In the genomic region with DNA sequence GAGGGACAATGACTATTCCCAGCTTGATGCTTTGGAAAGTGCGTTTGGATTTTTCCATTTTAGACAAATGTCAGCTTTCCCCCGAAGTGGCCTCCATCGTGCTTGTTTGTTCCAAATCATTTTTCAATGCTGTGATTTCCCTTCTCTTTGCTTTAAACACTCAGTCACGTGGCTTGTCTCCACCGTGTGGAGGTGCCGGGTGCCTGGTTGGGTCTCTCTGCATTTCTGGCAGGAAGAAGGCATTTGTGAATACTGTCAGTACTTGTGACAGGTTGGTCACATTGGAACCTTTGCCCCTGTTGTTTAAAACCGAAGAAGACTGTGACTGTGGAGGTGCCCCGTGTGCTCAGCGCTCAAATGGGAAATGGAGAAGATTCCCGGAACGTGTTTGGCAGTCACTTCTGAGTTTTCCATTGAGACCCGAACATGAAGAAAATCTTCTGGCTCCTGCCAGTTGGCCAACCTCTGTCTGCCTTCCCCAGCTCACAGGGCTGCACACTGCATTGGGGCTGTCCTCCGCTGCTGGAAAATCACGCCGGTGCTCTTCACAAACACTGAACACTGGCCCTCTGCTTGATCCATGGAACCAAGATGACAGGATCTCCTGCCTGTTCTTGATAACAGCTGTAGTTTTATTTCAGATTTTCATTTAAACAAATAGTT, we compare ENCODE assay signal across 12 cellular contexts.
DNase-seq lines count a peak whose midpoint lies in the region; ATAC-seq and TF ChIP-seq lines count a peak whose summit lies in the region.
"Had no signal": no experiment of that assay in that cellular context is flagged by ENCODE, and none has a peak within 500 bp of the region (broad histone marks: within the 10 kb centered on the region; RNA-seq: fewer than 3 reads in every experiment).

No MANE protein-coding gene starts in this region.

- no peaks in the 10 kb centered on the region for H3K9me3 ChIP-seq in CD4-positive, alpha-beta T cell (ENCODE audit: control insufficient read depth, low read length)
- no peaks in the 10 kb centered on the region for H3K9me3 ChIP-seq in fibroblast of lung (ENCODE audit: control insufficient read depth, insufficient read depth, low read depth, low read length)
- no peaks in the 10 kb centered on the region for H3K9me3 ChIP-seq in A673 (ENCODE audit: low read depth, low read length, poor library complexity, severe bottlenecking)

- H4K8ac ChIP-seq in mesendoderm (ENCODE audit: low read depth, low read length): no peak overlapping the region

- POLR2A ChIA-PET in CD4-positive, alpha-beta T cell (lab: Charles Lee): interaction anchor here (0.6 to 4.1 kb wide), 5 partner anchors 14 to 177 kb away, joined by 3 to 50 read pairs (median 11); a partner anchor contains a TSS
- POLR2A ChIA-PET in activated CD4-positive, alpha-beta T cell treated with anti-CD3 and anti-CD28 coated beads, Interleukin-2, amount 10 ng/mL, durations not matched to agents 7 days and 5 days (lab: Charles Lee): interaction anchor here (1.7 kb wide), 1 partner anchor 74 kb away, joined by 5 read pairs; no protein-coding TSS in a partner anchor
- POLR2A ChIA-PET in A673 (lab: Charles Lee; ENCODE audit: low non-redundant PET): no interaction called here

- DNase-seq in CD4-positive, alpha-beta T cell: peak in 6 of 10 experiments; percentile 20 to 50 (median 45)
- DNase-seq in activated CD4-positive, alpha-beta T cell treated with anti-CD3 and anti-CD28 coated beads, Interleukin-2, amount 10 ng/mL, durations not matched to agents 7 days and 5 days: peak; percentile 58
- no peak for DNase-seq in fibroblast of lung (ENCODE audit: low read depth in 2 of 2)
- no peak for DNase-seq in osteocyte (ENCODE audit: extremely low spot score, unreplicated experiment)
- DNase-seq in mesendoderm: no peak
- no peak for DNase-seq in A673 (ENCODE audit: low spot score)
- DNase-seq in NCI-H2196 treated with DMSO at 0.1 percent for 48 hours (lab: John Stamatoyannopoulos, UW; ENCODE audit: unreplicated experiment): no peak
- DNase-seq: foreskin keratinocyte; NCI-H2029 treated with DMSO at 0.1 percent for 48 hours; stimulated activated CD4-positive, alpha-beta T cell treated with anti-CD3 and anti-CD28 coated beads, Interleukin-15, amount 100 ng/mL, for 24 hours had no signal

- H3K4me1 Mint-ChIP-seq in CD4-positive, alpha-beta T cell (ENCODE audit: low read depth): peaks cover 65% of the 10 kb centered on the region
- peaks cover 68% of the 10 kb centered on the region for H3K4me1 Mint-ChIP-seq in activated CD4-positive, alpha-beta T cell treated with anti-CD3 and anti-CD28 coated beads, Interleukin-2, amount 10 ng/mL, durations not matched to agents 7 days and 5 days
- peaks cover 36% of the 10 kb centered on the region for H3K4me1 Mint-ChIP-seq in osteocyte (ENCODE audit: unreplicated experiment)

- peaks cover 2% of the 10 kb centered on the region for H3K9me3 Mint-ChIP-seq in CD4-positive, alpha-beta T cell
- H3K9me3 Mint-ChIP-seq in activated CD4-positive, alpha-beta T cell treated with anti-CD3 and anti-CD28 coated beads, Interleukin-2, amount 10 ng/mL, durations not matched to agents 7 days and 5 days: peaks cover 3% of the 10 kb centered on the region
- no peaks in the 10 kb centered on the region for H3K9me3 Mint-ChIP-seq in osteocyte (ENCODE audit: unreplicated experiment)

- no peaks in the 10 kb centered on the region for H4K20me1 ChIP-seq in fibroblast of lung (ENCODE audit: control insufficient read depth, extremely low read depth, insufficient read depth, low read length)

- no peak overlapping the region for H2BK15ac ChIP-seq in mesendoderm (replicated peaks; ENCODE audit: low read depth)

- H3K36me3 ChIP-seq in fibroblast of lung (ENCODE audit: control insufficient read depth, insufficient read depth, low read length) (no peaks in the 10 kb centered on the region), mesendoderm (ENCODE audit: control insufficient read depth, insufficient read depth, low read length) (no peaks in the 10 kb centered on the region), A673 (ENCODE audit: insufficient read depth, low read length, poor library complexity, severe bottlenecking) (no peaks in the 10 kb centered on the region)

- H3K9ac ChIP-seq in fibroblast of lung (ENCODE audit: insufficient read depth, low read length) (no peak overlapping the region), mesendoderm (ENCODE audit: low read length) (no peak overlapping the region)

- no peak overlapping the region for H3K23ac ChIP-seq in mesendoderm (ENCODE audit: low read length)

- H3K27ac ChIP-seq in CD4-positive, alpha-beta T cell (ENCODE audit: low read depth, low read length): peak overlapping the region; percentile 64
- H3K27ac ChIP-seq in fibroblast of lung (ENCODE audit: insufficient read depth, low read length) (no peak overlapping the region), mesendoderm (ENCODE audit: low read depth, low read length) (no peak overlapping the region), A673 (ENCODE audit: low read depth, low read length, poor library complexity, severe bottlenecking) (no peak overlapping the region)
- H3K27ac ChIP-seq: foreskin keratinocyte had no signal

- H3K4me3 ChIP-seq in fibroblast of lung (replicated peaks in 1 of 4; ENCODE audit: control extremely low read depth in 1 of 4, insufficient read depth in 1 of 4, low read depth in 3 of 4, low read length in 4 of 4): no peak overlapping the region
- H3K4me3 ChIP-seq in mesendoderm (ENCODE audit: low read length): no peak overlapping the region
- no peak overlapping the region for H3K4me3 ChIP-seq in A673 (ENCODE audit: low read depth, low read length, poor library complexity, severe bottlenecking)

- no peaks in the 10 kb centered on the region for H3K27me3 ChIP-seq in CD4-positive, alpha-beta T cell (ENCODE audit: control insufficient read depth, insufficient read depth, low read length)
- no peaks in the 10 kb centered on the region for H3K27me3 ChIP-seq in fibroblast of lung (ENCODE audit: control insufficient read depth, insufficient read depth, low read length)
- H3K27me3 ChIP-seq in mesendoderm (ENCODE audit: insufficient read depth, low read length, poor library complexity): no peaks in the 10 kb centered on the region
- H3K27me3 ChIP-seq in A673 (replicated peaks; ENCODE audit: insufficient read depth, low read depth, low read length, poor library complexity): no peaks in the 10 kb centered on the region
- H3K27me3 ChIP-seq: foreskin keratinocyte had no signal

- no peaks in the 10 kb centered on the region for H3K36me3 Mint-ChIP-seq in CD4-positive, alpha-beta T cell (ENCODE audit: low read depth)
- H3K36me3 Mint-ChIP-seq in activated CD4-positive, alpha-beta T cell treated with anti-CD3 and anti-CD28 coated beads, Interleukin-2, amount 10 ng/mL, durations not matched to agents 7 days and 5 days (ENCODE audit: low read depth): peaks cover 36% of the 10 kb centered on the region
- H3K36me3 Mint-ChIP-seq in osteocyte (ENCODE audit: unreplicated experiment): no peaks in the 10 kb centered on the region

- BruUV-seq in A673 (replicated peaks; lab: Mats Ljungman, UMichigan): no TSS peak

- H3K79me2 ChIP-seq in fibroblast of lung (ENCODE audit: control insufficient read depth, insufficient read depth, low read length) (no peaks in the 10 kb centered on the region), mesendoderm (ENCODE audit: control insufficient read depth, insufficient read depth, low read length) (peaks cover 3% of the 10 kb centered on the region)

- CTCF ChIA-PET in CD4-positive, alpha-beta T cell (lab: Charles Lee): interaction anchor here (1.3 kb wide), 1 partner anchor 14 kb away, joined by 6 read pairs; no protein-coding TSS in a partner anchor
- CTCF ChIA-PET in activated CD4-positive, alpha-beta T cell treated with anti-CD3 and anti-CD28 coated beads, Interleukin-2, amount 10 ng/mL, durations not matched to agents 7 days and 5 days (lab: Charles Lee): no interaction called here
- CTCF ChIA-PET in A673 (lab: Charles Lee): no interaction called here

- H3K27me3 Mint-ChIP-seq in CD4-positive, alpha-beta T cell: no peaks in the 10 kb centered on the region
- no peaks in the 10 kb centered on the region for H3K27me3 Mint-ChIP-seq in activated CD4-positive, alpha-beta T cell treated with anti-CD3 and anti-CD28 coated beads, Interleukin-2, amount 10 ng/mL, durations not matched to agents 7 days and 5 days
- no peaks in the 10 kb centered on the region for H3K27me3 Mint-ChIP-seq in osteocyte (ENCODE audit: unreplicated experiment)

- peak; percentile 56 for ATAC-seq in CD4-positive, alpha-beta T cell (ENCODE audit: poor library complexity)
- ATAC-seq in GM18867 (IDR thresholded peaks at IDR 0.05; ENCODE audit: unreplicated experiment): no peak
- ATAC-seq: foreskin keratinocyte, Panc1 had no signal

- no peak for TF ChIP-seq CTCF in CD4-positive, alpha-beta T cell (IDR thresholded peaks at IDR 0.05)
- no peak for TF ChIP-seq CTCF in fibroblast of lung (conservative IDR thresholded peaks at IDR 0.05 in 1 of 2, IDR thresholded peaks at IDR 0.05 in 1 of 2; ENCODE audit: low read depth in 1 of 2, low read length in 2 of 2)
- TF ChIP-seq CTCF in osteocyte (IDR thresholded peaks at IDR 0.05): no peak
- no peak for TF ChIP-seq CTCF in A673 (conservative IDR thresholded peaks at IDR 0.05; ENCODE audit: low read depth, low read length)

- H2AFZ ChIP-seq in fibroblast of lung (ENCODE audit: low read length): peak overlapping the region; percentile 30

- no CpG with 5 or more reads among the region's 15 CpGs for WGBS in mesendoderm (ENCODE audit: extremely low coverage, insufficient coverage, low lambda C conversion rate)

- no peak overlapping the region for H4K5ac ChIP-seq in mesendoderm (ENCODE audit: low read length)

- H3K4me1 ChIP-seq in fibroblast of lung (ENCODE audit: control insufficient read depth, extremely low read depth, insufficient read depth, low read length) (peaks cover 5% of the 10 kb centered on the region), mesendoderm (ENCODE audit: control insufficient read depth, low read depth, low read length) (peaks cover 9% of the 10 kb centered on the region), A673 (ENCODE audit: insufficient read depth, low read length, poor library complexity, severe bottlenecking) (no peaks in the 10 kb centered on the region)
- H3K4me1 ChIP-seq: foreskin keratinocyte had no signal

- H3K4me3 Mint-ChIP-seq in CD4-positive, alpha-beta T cell: peak overlapping the region; percentile 93
- no peak overlapping the region for H3K4me3 Mint-ChIP-seq in activated CD4-positive, alpha-beta T cell treated with anti-CD3 and anti-CD28 coated beads, Interleukin-2, amount 10 ng/mL, durations not matched to agents 7 days and 5 days
- no peak overlapping the region for H3K4me3 Mint-ChIP-seq in osteocyte (ENCODE audit: unreplicated experiment)

- H3K4me2 ChIP-seq in fibroblast of lung (ENCODE audit: extremely low read depth, insufficient read depth, low read length) (peak overlapping the region; percentile 51), mesendoderm (ENCODE audit: low read length) (no peak overlapping the region)

- no peak overlapping the region for H3K4ac ChIP-seq in mesendoderm (ENCODE audit: low read depth, low read length)

- no peak overlapping the region for H3K18ac ChIP-seq in mesendoderm (ENCODE audit: low read length)

- H3K56ac ChIP-seq in mesendoderm (ENCODE audit: low read length): no peak overlapping the region

- H2BK5ac ChIP-seq in mesendoderm (ENCODE audit: low read length): no peak overlapping the region

- no peak overlapping the region for H2AK5ac ChIP-seq in mesendoderm (ENCODE audit: low read length)

- H2BK120ac ChIP-seq in mesendoderm (ENCODE audit: low read depth, low read length): no peak overlapping the region

- peak overlapping the region; percentile 100 for H3K27ac Mint-ChIP-seq in CD4-positive, alpha-beta T cell
- H3K27ac Mint-ChIP-seq in activated CD4-positive, alpha-beta T cell treated with anti-CD3 and anti-CD28 coated beads, Interleukin-2, amount 10 ng/mL, durations not matched to agents 7 days and 5 days: peak overlapping the region; percentile 98
- peak overlapping the region; percentile 33 for H3K27ac Mint-ChIP-seq in osteocyte (ENCODE audit: unreplicated experiment)

- peaks cover 6% of the 10 kb centered on the region for H3K79me1 ChIP-seq in mesendoderm (ENCODE audit: low read length)

- intact Hi-C loops in CD4-positive, alpha-beta T cell (cut with DNase I, micrococcal nuclease): loop anchor here (2.0 to 10.0 kb wide), 5 partner anchors 13 to 663 kb away; a partner anchor contains a TSS
- intact Hi-C loops in A673 (cut with micrococcal nuclease; ENCODE audit: unreplicated experiment): no loop called here

Comparison
In these comparisons a context has a peak if more than half of its experiments do, and no peak if none do; other contexts are left out.
1. DNase-seq: peak in CD4-positive, alpha-beta T cell (6 of 10) and activated CD4-positive, alpha-beta T cell treated with anti-CD3 and anti-CD28 coated beads, Interleukin-2, amount 10 ng/mL, durations not matched to agents 7 days and 5 days (single experiment); none in fibroblast of lung (0 of 2), osteocyte (single experiment), mesendoderm (single experiment), A673 (single experiment) and NCI-H2196 treated with DMSO at 0.1 percent for 48 hours (single experiment).
2. H3K27ac Mint-ChIP-seq: peak in every context shown above with its lines; median percentile 100 in CD4-positive, alpha-beta T cell; 98 in activated CD4-positive, alpha-beta T cell treated with anti-CD3 and anti-CD28 coated beads, Interleukin-2, amount 10 ng/mL, durations not matched to agents 7 days and 5 days; 33 in osteocyte.